27 cellular contexts compared by ENCODE assay signal in genomic region chr17:16448490-16448889, GRCh38. TPM values are rescaled to one million over a fixed set of nuclear protein-coding genes. Genes with fewer than 3 reads are reported as not detected.
DNase-seq lines count a peak whose midpoint lies in the region; ATAC-seq, FAIRE-seq and TF ChIP-seq lines count a peak whose summit lies in the region.
"Had no signal": no experiment of that assay in that cellular context is flagged by ENCODE, and none has a peak within 500 bp of the region (broad histone marks: within the 10 kb centered on the region; RNA-seq: fewer than 3 reads in every experiment).

No MANE protein-coding gene starts in this region.

- H3K4me1 ChIP-seq in GM23248 (ENCODE audit: insufficient read depth) (no peaks in the 10 kb centered on the region), PC-3 (ENCODE audit: insufficient read depth, low read length) (no peaks in the 10 kb centered on the region), tibial nerve (peaks cover 0 to 37% (median 4%) of the 10 kb centered on the region in 4 donors)
- H3K4me1 ChIP-seq: psoas muscle had no signal

- H4K20me1 ChIP-seq in GM23248 (ENCODE audit: insufficient read depth) (peaks cover 9% of the 10 kb centered on the region; the same call in 1 of the 2 replicates), PC-3 (ENCODE audit: low read length) (peaks cover 20% of the 10 kb centered on the region; the same call in 1 of the 2 replicates)

- peaks cover 42% of the 10 kb centered on the region for H3K36me3 Mint-ChIP-seq in CD4-positive, alpha-beta T cell (ENCODE audit: low read depth)
- peaks cover 31% of the 10 kb centered on the region for H3K36me3 Mint-ChIP-seq in effector memory CD8-positive, alpha-beta T cell (ENCODE audit: insufficient read depth)

- no peak overlapping the region for H2AFZ ChIP-seq in GM23248
- H2AFZ ChIP-seq in PC-3 (ENCODE audit: low read length): no peak overlapping the region

- H3K4me2 ChIP-seq in GM23248 (ENCODE audit: unreplicated experiment): no peak overlapping the region
- H3K4me2 ChIP-seq in PC-3 (ENCODE audit: low read length): no peak overlapping the region

- no TSS peak for BruUV-seq in PC-3 (replicated peaks; lab: Mats Ljungman, UMichigan)

- H3K27ac ChIP-seq in CD4-positive, alpha-beta T cell (ENCODE audit: low read depth, low read length): no peak overlapping the region
- H3K27ac ChIP-seq in GM23248 (0 out of 2 replicates have a peak overlapping the region, but pooled peaks have one; percentile 15), PC-3 (ENCODE audit: low read length) (no peak overlapping the region), tibial nerve (no peak overlapping the region)
- H3K27ac ChIP-seq: esophagus muscularis mucosa, psoas muscle, thoracic aorta had no signal

- in situ Hi-C loops in GM23248 (cut with MboI): no loop called here

- H3K36me3 ChIP-seq in GM23248 (ENCODE audit: low read depth) (peaks cover 7% of the 10 kb centered on the region; the same call in 1 of the 2 replicates), PC-3 (ENCODE audit: low read depth, low read length) (peaks cover 36% of the 10 kb centered on the region), bronchial epithelial cell (ENCODE audit: control insufficient read depth, insufficient read depth, low read length) (peaks cover 21% of the 10 kb centered on the region), tibial nerve (peaks cover 0 to 72% (median 7%) of the 10 kb centered on the region in 3 donors)

- H3K4me3 ChIP-seq in GM23248 (no peak overlapping the region), PC-3 (ENCODE audit: low read length) (no peak overlapping the region), bronchial epithelial cell (ENCODE audit: low read depth, low read length) (no peak overlapping the region), tibial nerve (no peak overlapping the region)
- H3K4me3 ChIP-seq: esophagus muscularis mucosa, psoas muscle, thoracic aorta had no signal

- H3K4me1 Mint-ChIP-seq in CD4-positive, alpha-beta T cell (ENCODE audit: low read depth): peaks cover 14% of the 10 kb centered on the region
- peaks cover 8 to 15% of the 10 kb centered on the region in 2 donors for H3K4me1 Mint-ChIP-seq in effector memory CD8-positive, alpha-beta T cell (ENCODE audit: low read depth in 2 of 2)

- H3K27ac Mint-ChIP-seq in CD4-positive, alpha-beta T cell: peak overlapping the region; percentile 24
- no peak overlapping the region for H3K27ac Mint-ChIP-seq in effector memory CD8-positive, alpha-beta T cell
- H3K27ac Mint-ChIP-seq: activated naive CD4-positive, alpha-beta T cell treated with anti-CD3 and anti-CD28 coated beads for 36 hours; stimulated activated memory B cell treated with anti-CD40 and anti-IgM and Interleukin-4, amounts not matched to agents 10 μg/mL and 1 μg/mL and 100 μg/mL, for 72 hours had no signal

- intact Hi-C loops in CD4-positive, alpha-beta T cell (cut with DNase I, micrococcal nuclease): no loop called here
- intact Hi-C loops in PC-3 (cut with micrococcal nuclease): no loop called here

- no peak for DNase-seq in CD4-positive, alpha-beta T cell
- DNase-seq in GM23248 (peak; percentile 26), PC-3 (peak; percentile 32), bronchial epithelial cell (ENCODE audit: low read depth) (no peak), epidermal melanocyte (ENCODE audit: insufficient read length, low spot score) (no peak), mucosa of gallbladder (ENCODE audit: low spot score) (no peak), tibial nerve (ENCODE audit: low spot score in 2 of 2) (no peak)
- DNase-seq in effector memory CD8-positive, alpha-beta T cell: no peak
- DNase-seq: activated CD4-positive, CD25-positive, alpha-beta regulatory T cell; activated CD8-positive, alpha-beta T cell treated with anti-CD3 and anti-CD28 coated beads, Interleukin-2, amount 10 ng/mL, durations not matched to agents 7 days and 5 days; activated naive CD4-positive, alpha-beta T cell treated with anti-CD3 and anti-CD28 coated beads for 36 hours; activated T-cell treated with anti-CD3 and anti-CD28 coated beads, Interleukin-2, amount 50 U/mL, for 4 hours; CD4-positive, CD25-positive, alpha-beta regulatory T cell; DMS153; hippocampal formation; NCI-H1436; NCI-H2107; NCI-H510A; psoas muscle; RPMI8226; stimulated activated CD4-positive, alpha-beta T cell treated with anti-CD3 and anti-CD28 coated beads, Interleukin-2, amount 100 ng/mL, for 24 hours had no signal

- CTCF ChIA-PET in CD4-positive, alpha-beta T cell (lab: Charles Lee): no interaction called here
- CTCF ChIA-PET in PC-3 (lab: Charles Lee): no interaction called here

- H3K9me3 Mint-ChIP-seq in CD4-positive, alpha-beta T cell: no peaks in the 10 kb centered on the region
- H3K9me3 Mint-ChIP-seq in effector memory CD8-positive, alpha-beta T cell: no peaks in the 10 kb centered on the region
- H3K9me3 Mint-ChIP-seq: activated naive CD4-positive, alpha-beta T cell treated with anti-CD3 and anti-CD28 coated beads for 36 hours; activated T-cell treated with anti-CD3 and anti-CD28 coated beads, Interleukin-2, amount 50 U/mL, for 4 hours; CD4-positive, CD25-positive, alpha-beta regulatory T cell; stimulated activated memory B cell treated with anti-CD40 and anti-IgM and Interleukin-4, amounts not matched to agents 10 μg/mL and 1 μg/mL and 100 μg/mL, for 72 hours had no signal

- no peaks in the 10 kb centered on the region for H3K27me3 Mint-ChIP-seq in CD4-positive, alpha-beta T cell
- no peaks in the 10 kb centered on the region for H3K27me3 Mint-ChIP-seq in effector memory CD8-positive, alpha-beta T cell
- H3K27me3 Mint-ChIP-seq: CD4-positive, CD25-positive, alpha-beta regulatory T cell; stimulated activated memory B cell treated with anti-CD40 and anti-IgM and Interleukin-4, amounts not matched to agents 10 μg/mL and 1 μg/mL and 100 μg/mL, for 72 hours had no signal

- H3K9ac ChIP-seq in GM23248: no peak overlapping the region
- H3K9ac ChIP-seq in PC-3 (ENCODE audit: low read length): no peak overlapping the region

- H3K9me3 ChIP-seq in CD4-positive, alpha-beta T cell (ENCODE audit: control insufficient read depth, low read length): no peaks in the 10 kb centered on the region
- H3K9me3 ChIP-seq in GM23248 (ENCODE audit: low read depth) (no peaks in the 10 kb centered on the region), PC-3 (ENCODE audit: low read length) (no peaks in the 10 kb centered on the region), tibial nerve (no peaks in the 10 kb centered on the region)
- H3K9me3 ChIP-seq: esophagus muscularis mucosa, psoas muscle, thoracic aorta had no signal

- TF ChIP-seq CTCF in CD4-positive, alpha-beta T cell (IDR thresholded peaks at IDR 0.05): no peak
- TF ChIP-seq CTCF in PC-3 (conservative IDR thresholded peaks at IDR 0.05; ENCODE audit: low read depth, low read length): no peak
- no peak for TF ChIP-seq CTCF in bronchial epithelial cell (IDR thresholded peaks at IDR 0.05; ENCODE audit: insufficient read depth, low read length, severe bottlenecking)
- TF ChIP-seq CTCF in tibial nerve (IDR thresholded peaks at IDR 0.05): no peak

- POLR2A ChIA-PET in CD4-positive, alpha-beta T cell (lab: Charles Lee): interaction anchor here (1.1 kb wide), 1 partner anchor 68 kb away, joined by 3 read pairs; the partner anchor contains the start of gene UBB
- POLR2A ChIA-PET in PC-3 (lab: Charles Lee; ENCODE audit: unreplicated experiment): no interaction called here

- H3K4me3 Mint-ChIP-seq in CD4-positive, alpha-beta T cell: no peak overlapping the region
- H3K4me3 Mint-ChIP-seq in effector memory CD8-positive, alpha-beta T cell: no peak overlapping the region
- H3K4me3 Mint-ChIP-seq: activated CD8-positive, alpha-beta T cell treated with anti-CD3 and anti-CD28 coated beads, Interleukin-2, amount 10 ng/mL, durations not matched to agents 7 days and 5 days; activated naive CD4-positive, alpha-beta T cell treated with anti-CD3 and anti-CD28 coated beads for 36 hours; activated T-cell treated with anti-CD3 and anti-CD28 coated beads, Interleukin-2, amount 50 U/mL, for 4 hours; CD4-positive, CD25-positive, alpha-beta regulatory T cell; stimulated activated memory B cell treated with anti-CD40 and anti-IgM and Interleukin-4, amounts not matched to agents 10 μg/mL and 1 μg/mL and 100 μg/mL, for 72 hours had no signal

- no peak for TF ChIP-seq EP300 in tibial nerve (IDR thresholded peaks at IDR 0.05)

- WGBS in GM23248 (ENCODE audit: low coverage in 1 of 2, low lambda C conversion rate in 2 of 2, missing lambda C conversion rate in 2 of 2), 2 experiments: 84% methylated on average over 6 of the region's 6 CpGs
- 84 to 89% methylated on average over 6 of the region's 6 CpGs for WGBS in tibial nerve, 2 donors

- H3K9me2 ChIP-seq in GM23248 (ENCODE audit: insufficient read depth) (no peaks in the 10 kb centered on the region), PC-3 (replicated peaks; ENCODE audit: low read length) (no peaks in the 10 kb centered on the region)

- no peaks in the 10 kb centered on the region for H3K79me2 ChIP-seq in GM23248 (ENCODE audit: insufficient read depth)
- no peaks in the 10 kb centered on the region; the same call in 1 of the 2 replicates for H3K79me2 ChIP-seq in PC-3 (ENCODE audit: low read length)

- H3K27me3 ChIP-seq in CD4-positive, alpha-beta T cell (ENCODE audit: control insufficient read depth, insufficient read depth, low read length): no peaks in the 10 kb centered on the region
- no peaks in the 10 kb centered on the region for H3K27me3 ChIP-seq in GM23248 (replicated peaks; ENCODE audit: insufficient read depth)
- H3K27me3 ChIP-seq in PC-3 (ENCODE audit: low read length): no peaks in the 10 kb centered on the region
- H3K27me3 ChIP-seq in bronchial epithelial cell (ENCODE audit: control insufficient read depth, insufficient read depth, low read length): no peaks in the 10 kb centered on the region
- H3K27me3 ChIP-seq in tibial nerve: no peaks in the 10 kb centered on the region
- H3K27me3 ChIP-seq: esophagus muscularis mucosa had no signal

- no peak for ATAC-seq in CD4-positive, alpha-beta T cell (ENCODE audit: poor library complexity)
- ATAC-seq in PC-3: no peak
- ATAC-seq in effector memory CD8-positive, alpha-beta T cell (replicated peaks): no peak
- ATAC-seq: activated CD8-positive, alpha-beta T cell treated with anti-CD3 and anti-CD28 coated beads, Interleukin-2, amount 10 ng/mL, durations not matched to agents 7 days and 5 days; stimulated activated memory B cell treated with anti-CD40 and anti-IgM and Interleukin-4, amounts not matched to agents 10 μg/mL and 1 μg/mL and 100 μg/mL, for 72 hours had no signal

- no peak for TF ChIP-seq POLR2A in tibial nerve (IDR thresholded peaks at IDR 0.05)

- peak; percentile 47 for FAIRE-seq in bronchial epithelial cell (lab: Jason Lieb, UNC)
- FAIRE-seq: frontal cortex, GM12892 had no signal

- H3F3A ChIP-seq in GM23248 (ENCODE audit: insufficient read depth): peaks cover 44% of the 10 kb centered on the region
- H3F3A ChIP-seq in PC-3 (ENCODE audit: low read length, unreplicated experiment): peaks cover 4% of the 10 kb centered on the region

RNA-seq across cellular contexts. Expression of gene TRPV2, which starts 33.1 kb away (rescaled TPM):
- total RNA-seq in CD4-positive, alpha-beta T cell: 10 to 100 TPM; 42.8 to 45.2 TPM
- 23.9 and 25.8 TPM in 2 replicates for total RNA-seq in GM23248 (2014; rRNA removed; shearing (Covaris generic))
- 19.5 and 19.6 TPM in 2 replicates for polyA plus RNA-seq in GM23248 (2016; fragmentation: Nextera tagmentation; extraction: Ambion mirVana)
- total RNA-seq in PC-3 (2014; rRNA removed): 0.69 and 1.9 TPM in 2 replicates
- under 0.01 and 0.26 TPM in 2 replicates for total RNA-seq in bronchial epithelial cell
- total RNA-seq in mucosa of gallbladder: 31.0 TPM
- 10 to 100 TPM; 10.5 to 19.9 (median 16.9) TPM for total RNA-seq in tibial nerve
- polyA plus RNA-seq: neural cell had no signal

RNA-seq across cellular contexts. Expression of gene LRRC75A, which starts 43.5 kb away (rescaled TPM):
- 1 to 10 TPM; 1.5 to 1.9 TPM for total RNA-seq in CD4-positive, alpha-beta T cell
- 0.13 and 0.22 TPM in 2 replicates for total RNA-seq in GM23248 (2014; rRNA removed; shearing (Covaris generic))
- polyA plus RNA-seq in GM23248 (2016; fragmentation: Nextera tagmentation; extraction: Ambion mirVana): 0.15 and 0.54 TPM in 2 replicates
- 15.8 and 19.4 TPM in 2 replicates for total RNA-seq in PC-3 (2014; rRNA removed)
- 0.13 TPM in 1 of 2 replicates, not detected in the other for total RNA-seq in bronchial epithelial cell
- total RNA-seq in mucosa of gallbladder: 7.0 TPM
- total RNA-seq in tibial nerve: 10 to 100 TPM in 1 of 4 donors, 1 to 10 TPM in 3; 2.9 to 10.3 (median 5.4) TPM

Comparison
In these comparisons a context has a peak if more than half of its experiments do, and no peak if none do; other contexts are left out.
1. DNase-seq: peak in GM23248 (single experiment) and PC-3 (single experiment); none in CD4-positive, alpha-beta T cell (0 of 10), bronchial epithelial cell (single experiment), effector memory CD8-positive, alpha-beta T cell (0 of 3), epidermal melanocyte (single experiment), mucosa of gallbladder (single experiment) and tibial nerve (0 of 2).